ENCODE assay signal across 1 cellular context in genomic region chr9:136886610-136887597, GRCh38.
TF ChIP-seq lines count a peak whose summit lies in the region.

No MANE protein-coding gene starts in this region.

TF ChIP-seq in HepG2, 621 proteins besides CTCF, POLR2A, EP300 and RAD21 (continued from another document and continues in another):
- TF ChIP-seq AHDC1 (CRISPR knock-in tag; IDR thresholded peaks at IDR 0.05; ENCODE audit: borderline replicate concordance): 0 out of 2 replicates have a peak, but pooled peaks have one; percentile 35
- no peak for TF ChIP-seq ZNF362 (CRISPR knock-in tag; IDR thresholded peaks at IDR 0.05; ENCODE audit: borderline replicate concordance)
- TF ChIP-seq IRF1 (CRISPR knock-in tag; IDR thresholded peaks at IDR 0.05; ENCODE audit: low read depth): no peak
- peak; percentile 14; the same call in 1 of the 2 replicates for TF ChIP-seq BCL6 (CRISPR knock-in tag; IDR thresholded peaks at IDR 0.05)
- no peak for TF ChIP-seq ZNF576 (CRISPR knock-in tag; IDR thresholded peaks at IDR 0.05)
- TF ChIP-seq ZNF713 (CRISPR knock-in tag; IDR thresholded peaks at IDR 0.05): no peak
- TF ChIP-seq IKZF4 (CRISPR knock-in tag; IDR thresholded peaks at IDR 0.05; ENCODE audit: borderline replicate concordance, low read depth, not compliant biosample characterization): peak; percentile 40
- TF ChIP-seq ZBTB21 (CRISPR knock-in tag; IDR thresholded peaks at IDR 0.05): no peak
- TF ChIP-seq ZNF138 (CRISPR knock-in tag; IDR thresholded peaks at IDR 0.05; ENCODE audit: low read depth): no peak
- no peak for TF ChIP-seq ZNF792 (CRISPR knock-in tag; IDR thresholded peaks at IDR 0.05)
- TF ChIP-seq ZNF253 (CRISPR knock-in tag; IDR thresholded peaks at IDR 0.05; ENCODE audit: borderline replicate concordance): no peak
- no peak for TF ChIP-seq NR1H2 (CRISPR knock-in tag; IDR thresholded peaks at IDR 0.05; ENCODE audit: borderline replicate concordance, low read depth)
- TF ChIP-seq PRPF4 (IDR thresholded peaks at IDR 0.05; ENCODE audit: low read depth, low read length, poor library complexity, severe bottlenecking): no peak
- TF ChIP-seq ADNP (CRISPR knock-in tag; IDR thresholded peaks at IDR 0.05): no peak
- TF ChIP-seq ZNF704 (CRISPR knock-in tag; IDR thresholded peaks at IDR 0.05; ENCODE audit: borderline replicate concordance): peak; percentile 80; the same call in 1 of the 2 replicates
- TF ChIP-seq MEF2D (CRISPR knock-in tag; IDR thresholded peaks at IDR 0.05): 0 out of 2 replicates have a peak, but pooled peaks have one; percentile 44
- no peak for TF ChIP-seq ZFP1 (CRISPR knock-in tag; IDR thresholded peaks at IDR 0.05)
- no peak for TF ChIP-seq RFXAP (CRISPR knock-in tag; IDR thresholded peaks at IDR 0.05; ENCODE audit: borderline replicate concordance)
- TF ChIP-seq HINFP (CRISPR knock-in tag; IDR thresholded peaks at IDR 0.05; ENCODE audit: low read depth): no peak
- 0 out of 2 replicates have a peak, but pooled peaks have one; percentile 65 for TF ChIP-seq ZC3H13 (CRISPR knock-in tag; IDR thresholded peaks at IDR 0.05)
- TF ChIP-seq SPEN (CRISPR knock-in tag; IDR thresholded peaks at IDR 0.05; ENCODE audit: low read depth): no peak; the same call in 1 of the 2 replicates
- no peak for TF ChIP-seq REPIN1 (CRISPR knock-in tag; IDR thresholded peaks at IDR 0.05; ENCODE audit: borderline replicate concordance, low read depth)
- TF ChIP-seq CREB1 (IDR thresholded peaks at IDR 0.05): no peak
- no peak for TF ChIP-seq CREB1 (CRISPR knock-in tag; IDR thresholded peaks at IDR 0.05)
- TF ChIP-seq HNRNPH1 (optimal IDR thresholded peaks at IDR 0.05; ENCODE audit: low read depth, low read length): no peak
- TF ChIP-seq ZBTB1 (CRISPR knock-in tag; IDR thresholded peaks at IDR 0.05; ENCODE audit: borderline replicate concordance): peak; percentile 16; the same call in 1 of the 2 replicates
- TF ChIP-seq ZBTB14 (CRISPR knock-in tag; IDR thresholded peaks at IDR 0.05): peak; percentile 52; the same call in 1 of the 2 replicates
- TF ChIP-seq SNAPC4 (CRISPR knock-in tag; IDR thresholded peaks at IDR 0.05): no peak
- TF ChIP-seq ZNF317 (CRISPR knock-in tag; IDR thresholded peaks at IDR 0.05): no peak
- 0 out of 2 replicates have a peak, but pooled peaks have one; percentile 45 for TF ChIP-seq MXD3 (CRISPR knock-in tag; IDR thresholded peaks at IDR 0.05)
- TF ChIP-seq CBFB (CRISPR knock-in tag; IDR thresholded peaks at IDR 0.05): no peak
- TF ChIP-seq THYN1 (CRISPR knock-in tag; IDR thresholded peaks at IDR 0.05; ENCODE audit: borderline replicate concordance, low read depth): no peak
- TF ChIP-seq KDM6A (CRISPR knock-in tag; IDR thresholded peaks at IDR 0.05; ENCODE audit: low read depth): no peak
- TF ChIP-seq ZNF160 (CRISPR knock-in tag; IDR thresholded peaks at IDR 0.05): no peak
- no peak for TF ChIP-seq HMG20B (CRISPR knock-in tag; conservative IDR thresholded peaks at IDR 0.05)
- no peak for TF ChIP-seq MIER2 (CRISPR knock-in tag; IDR thresholded peaks at IDR 0.05)
- TF ChIP-seq HMG20A (CRISPR knock-in tag; IDR thresholded peaks at IDR 0.05; ENCODE audit: borderline replicate concordance): no peak
- TF ChIP-seq ZNF678 (CRISPR knock-in tag; IDR thresholded peaks at IDR 0.05): no peak
- TF ChIP-seq ZFYVE20 (CRISPR knock-in tag; IDR thresholded peaks at IDR 0.05; ENCODE audit: borderline replicate concordance, low read depth): no peak
- TF ChIP-seq ELF3 (CRISPR knock-in tag; IDR thresholded peaks at IDR 0.05): no peak
- no peak for TF ChIP-seq PRDM15 (CRISPR knock-in tag; IDR thresholded peaks at IDR 0.05)
